7 cellular contexts compared by ENCODE assay signal in the genomic region with DNA sequence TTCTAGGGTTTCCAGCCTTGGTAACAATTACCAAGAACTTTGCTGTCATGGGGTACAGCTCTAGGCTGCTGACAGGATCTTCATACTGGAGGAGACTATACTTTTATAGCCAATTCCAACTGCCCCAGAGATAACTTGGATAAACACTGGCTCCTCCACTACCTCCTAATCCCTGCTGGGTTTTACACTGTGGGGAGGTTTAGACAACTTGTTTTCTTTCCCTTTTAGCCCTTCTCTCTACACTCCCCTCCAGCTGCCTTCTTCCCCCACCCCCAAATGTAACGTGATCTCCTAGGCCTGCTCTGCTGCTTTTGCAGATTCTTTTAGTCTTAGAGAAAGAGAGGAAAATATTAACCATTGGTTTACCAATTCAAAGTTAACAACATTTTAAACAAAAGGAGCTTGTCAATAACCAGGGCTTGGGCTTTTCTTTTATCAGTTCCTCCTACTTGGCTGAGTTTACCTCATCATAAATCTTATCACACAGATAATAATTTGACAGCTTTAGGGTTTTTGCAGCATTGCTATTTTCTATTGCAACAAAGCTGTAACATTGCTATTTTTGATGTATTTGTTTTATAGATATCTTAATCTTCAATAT. TPM values are rescaled to one million over a fixed set of nuclear protein-coding genes. Genes with fewer than 3 reads are reported as not detected.
DNase-seq lines count a peak whose midpoint lies in the region; ATAC-seq and TF ChIP-seq lines count a peak whose summit lies in the region.

No MANE protein-coding gene starts in this region.

- H3K4me1 ChIP-seq in KMS-11 (ENCODE audit: low read depth, poor library complexity, severe bottlenecking) = peaks cover 38% of the 10 kb centered on the region

- TF ChIP-seq CTCF in KMS-11 (conservative IDR thresholded peaks at IDR 0.05; ENCODE audit: low read depth, low read length) = no peak

- peak overlapping the region; percentile 35; the same call in 1 of the 2 replicates for H3K9ac ChIP-seq in KMS-11

- no peaks in the 10 kb centered on the region for H3K36me3 ChIP-seq in KMS-11 (ENCODE audit: insufficient read depth)

- ATAC-seq in HG03442 (IDR thresholded peaks at IDR 0.05; ENCODE audit: unreplicated experiment) (no peak), HG02840 (IDR thresholded peaks at IDR 0.05; ENCODE audit: low FRiP score, unreplicated experiment) (no peak)

- no peaks in the 10 kb centered on the region for H3K79me2 ChIP-seq in KMS-11 (ENCODE audit: insufficient read depth, low read depth)

- H3K27ac ChIP-seq in KMS-11 = peak overlapping the region; percentile 74
- peak overlapping the region; percentile 51 for H3K27ac ChIP-seq in temporal lobe (ENCODE audit: low read depth, low read length)

- H2AFZ ChIP-seq in KMS-11 (ENCODE audit: low read depth) = peak overlapping the region; percentile 31; the same call in 1 of the 2 replicates

- H4K20me1 ChIP-seq in KMS-11 (ENCODE audit: insufficient read depth) = no peaks in the 10 kb centered on the region

- H3K4me2 ChIP-seq in KMS-11 = peak overlapping the region; percentile 89

- DNase-seq in amniotic epithelial cell (ENCODE audit: low read depth) = peak; percentile 84
- peak; percentile 79 for DNase-seq in iPS-NIHi7 (ENCODE audit: extremely low spot score)
- no peak for DNase-seq in stimulated activated CD4-positive, alpha-beta T cell treated with anti-CD3 and anti-CD28 coated beads, Interleukin-4, amount 100 ng/mL, for 1 hour

- no peaks in the 10 kb centered on the region for H3K27me3 ChIP-seq in KMS-11 (ENCODE audit: insufficient read depth, low read depth)

- no peak overlapping the region for H3K4me3 ChIP-seq in KMS-11 (IDR thresholded peaks at IDR 0.05; ENCODE audit: insufficient read depth, low read depth, low read length)

RNA-seq across cellular contexts. Expression of a gene that starts 9.9 kb away (rescaled TPM):
- 30.5 TPM for total RNA-seq in temporal lobe
